ENCODE assay signal across 2 cellular contexts in genomic region chr1:26703466-26703865, GRCh38.
TF ChIP-seq lines count a peak whose summit lies in the region.

No MANE protein-coding gene starts in this region.

TF ChIP-seq in A549, 52 proteins besides CTCF, POLR2A, EP300 and RAD21 (continued from another document):
- no peak for TF ChIP-seq ELK1 (IDR thresholded peaks at IDR 0.05; ENCODE audit: low read depth, low read length)
- no peak for TF ChIP-seq JUN (IDR thresholded peaks at IDR 0.05)
- TF ChIP-seq FOXS1 (CRISPR knock-in tag; IDR thresholded peaks at IDR 0.05), result no peak
- no peak for TF ChIP-seq E2F6 (IDR thresholded peaks at IDR 0.05; ENCODE audit: borderline replicate concordance, low read depth)

TF ChIP-seq in liver, 16 proteins besides CTCF, POLR2A, EP300 and RAD21 (continued from another document):
- TF ChIP-seq ZBTB33 (IDR thresholded peaks at IDR 0.05) (no peak), GABPA (IDR thresholded peaks at IDR 0.05 in 1 of 2, conservative IDR thresholded peaks at IDR 0.05 in 1 of 2) (no peak), FOXA1 (IDR thresholded peaks at IDR 0.05) (no peak), HNF4A (conservative IDR thresholded peaks at IDR 0.05) (no peak), EGR1 (IDR thresholded peaks at IDR 0.05; ENCODE audit: low read depth in 2 of 2) (no peak), MAX (IDR thresholded peaks at IDR 0.05) (no peak), NR2F2 (IDR thresholded peaks at IDR 0.05) (no peak), RXRA (IDR thresholded peaks at IDR 0.05) (no peak), HNF4G (IDR thresholded peaks at IDR 0.05) (no peak), SP1 (IDR thresholded peaks at IDR 0.05) (no peak), ATF3 (IDR thresholded peaks at IDR 0.05) (no peak), FOXA2 (IDR thresholded peaks at IDR 0.05) (no peak), TAF1 (conservative IDR thresholded peaks at IDR 0.05) (no peak), YY1 (IDR thresholded peaks at IDR 0.05) (no peak)
TF ChIP-seq in liver: peak in this region for 0.
